In the genomic region with DNA sequence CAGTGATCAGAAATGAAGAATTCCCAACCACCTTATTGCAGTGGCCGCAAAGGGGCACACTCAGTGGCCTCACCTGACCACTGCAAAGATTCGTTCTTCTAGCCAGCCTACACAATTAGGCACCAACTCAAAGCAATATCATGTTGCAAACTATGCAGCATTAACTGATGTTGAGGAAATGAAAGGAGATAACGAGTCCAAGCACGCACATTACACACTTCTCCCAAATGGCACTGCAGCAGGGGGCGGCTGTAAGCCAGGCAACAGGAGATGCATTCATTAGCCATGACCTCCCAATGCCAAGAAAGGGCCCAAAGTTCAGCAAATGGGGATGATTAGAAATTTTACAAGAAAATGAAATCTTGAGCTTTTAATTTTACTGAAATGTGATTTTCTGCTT, we compare ENCODE assay signal across 1 cellular context.
TF ChIP-seq lines count a peak whose summit lies in the region.

No MANE protein-coding gene starts in this region.

TF ChIP-seq in IMR-90, 13 proteins besides CTCF, POLR2A, EP300 and RAD21:
- TF ChIP-seq SMC3 (IDR thresholded peaks at IDR 0.05; ENCODE audit: low read depth, low read length) (no peak), MAZ (IDR thresholded peaks at IDR 0.05; ENCODE audit: borderline replicate concordance, low read depth, low read length) (no peak), MXI1 (IDR thresholded peaks at IDR 0.05; ENCODE audit: borderline replicate concordance, low read depth, low read length) (no peak), FOS (IDR thresholded peaks at IDR 0.05; ENCODE audit: low read depth, low read length) (no peak), CEBPB (IDR thresholded peaks at IDR 0.05; ENCODE audit: low read depth, low read length) (no peak), RCOR1 (IDR thresholded peaks at IDR 0.05; ENCODE audit: insufficient replicate concordance, low read length) (no peak), BHLHE40 (IDR thresholded peaks at IDR 0.05; ENCODE audit: low read depth, low read length) (no peak), MAFK (IDR thresholded peaks at IDR 0.05; ENCODE audit: low read depth, low read length) (no peak)
- TF ChIP-seq, protein P1, sequence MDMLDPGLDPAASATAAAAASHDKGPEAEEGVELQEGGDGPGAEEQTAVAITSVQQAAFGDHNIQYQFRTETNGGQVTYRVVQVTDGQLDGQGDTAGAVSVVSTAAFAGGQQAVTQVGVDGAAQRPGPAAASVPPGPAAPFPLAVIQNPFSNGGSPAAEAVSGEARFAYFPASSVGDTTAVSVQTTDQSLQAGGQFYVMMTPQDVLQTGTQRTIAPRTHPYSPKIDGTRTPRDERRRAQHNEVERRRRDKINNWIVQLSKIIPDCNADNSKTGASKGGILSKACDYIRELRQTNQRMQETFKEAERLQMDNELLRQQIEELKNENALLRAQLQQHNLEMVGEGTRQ (IDR thresholded peaks at IDR 0.05; ENCODE audit: low read depth, low read length), result no peak
